1 cellular context compared by ENCODE assay signal in genomic region chr2:223053431-223054192, GRCh38.
TF ChIP-seq lines count a peak whose summit lies in the region.

No MANE protein-coding gene starts in this region.

TF ChIP-seq in GM23338, 12 proteins besides CTCF, POLR2A, EP300 and RAD21 (continued from another document):
- TF ChIP-seq NANOG (IDR thresholded peaks at IDR 0.05; ENCODE audit: borderline replicate concordance) (no peak), REST (IDR thresholded peaks at IDR 0.05; ENCODE audit: unreplicated experiment) (no peak), EZH2 (IDR thresholded peaks at IDR 0.05; ENCODE audit: low read depth, unreplicated experiment) (no peak), ZNF114 (CRISPR knock-in tag; IDR thresholded peaks at IDR 0.05) (no peak), ZNF462 (CRISPR knock-in tag; IDR thresholded peaks at IDR 0.05) (no peak), ZNF331 (CRISPR knock-in tag; IDR thresholded peaks at IDR 0.05; ENCODE audit: low read depth) (no peak), JUNB (IDR thresholded peaks at IDR 0.05; ENCODE audit: unreplicated experiment) (no peak), POLR2AphosphoS5 (IDR thresholded peaks at IDR 0.05; ENCODE audit: low read depth) (no peak), STAT1 (IDR thresholded peaks at IDR 0.05; ENCODE audit: unreplicated experiment) (no peak)
